ENCODE assay signal across 1 cellular context in the genomic region with DNA sequence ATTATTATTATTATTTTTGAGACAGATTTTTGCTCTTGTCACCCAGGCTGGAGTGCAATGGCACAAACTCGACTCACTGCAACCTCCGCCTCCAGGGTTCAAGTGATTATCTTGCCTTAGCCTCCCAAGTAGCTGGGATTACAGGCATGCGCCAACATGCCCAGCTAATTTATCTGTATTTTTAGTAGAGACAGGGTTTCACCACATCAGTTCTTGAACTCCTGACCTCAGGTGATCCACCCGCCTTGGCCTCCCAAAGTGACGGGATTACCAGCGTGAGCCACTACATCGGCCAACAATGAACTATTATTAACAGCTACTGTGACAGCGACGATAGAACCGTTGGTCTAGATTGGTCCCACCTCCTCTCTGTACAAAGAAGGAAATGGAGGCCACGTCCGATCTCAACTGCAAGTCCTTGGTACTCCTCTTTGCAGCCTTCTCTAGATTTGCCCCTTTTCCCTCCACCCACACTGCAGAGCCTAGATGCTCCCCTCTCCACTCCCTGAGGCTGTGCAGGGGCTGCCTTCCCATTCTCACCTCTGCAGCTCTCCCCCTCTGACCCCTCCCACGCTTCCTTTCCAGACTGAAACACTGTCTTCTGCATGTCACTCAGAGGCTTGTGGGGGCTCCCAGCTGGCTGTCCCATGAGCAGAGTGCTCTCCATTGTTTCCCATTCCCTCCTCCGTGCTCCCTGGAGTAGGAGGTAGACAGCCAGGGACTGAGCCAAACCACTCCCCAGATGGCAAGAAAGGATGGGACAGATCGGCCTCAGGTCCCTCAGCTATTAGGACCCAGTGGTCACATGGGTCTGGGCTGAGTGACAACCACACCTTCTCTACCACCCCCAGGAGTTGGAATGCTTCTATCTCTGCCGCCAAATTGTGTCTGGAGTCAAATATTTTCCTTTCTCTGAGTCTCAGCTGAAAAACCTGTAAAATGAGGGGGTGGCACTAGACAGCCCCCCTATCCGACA.
TF ChIP-seq lines count a peak whose summit lies in the region.

No MANE protein-coding gene starts in this region.

TF ChIP-seq in HCT116, 20 proteins besides CTCF, POLR2A, EP300 and RAD21 (continued from another document):
- TF ChIP-seq YY1 (IDR thresholded peaks at IDR 0.05; ENCODE audit: extremely low read depth, insufficient replicate concordance, low read depth, low read length) (no peak), ZFX (IDR thresholded peaks at IDR 0.05) (no peak), CBX3 (IDR thresholded peaks at IDR 0.05; ENCODE audit: low read depth) (no peak)
- TF ChIP-seq, protein P1, sequence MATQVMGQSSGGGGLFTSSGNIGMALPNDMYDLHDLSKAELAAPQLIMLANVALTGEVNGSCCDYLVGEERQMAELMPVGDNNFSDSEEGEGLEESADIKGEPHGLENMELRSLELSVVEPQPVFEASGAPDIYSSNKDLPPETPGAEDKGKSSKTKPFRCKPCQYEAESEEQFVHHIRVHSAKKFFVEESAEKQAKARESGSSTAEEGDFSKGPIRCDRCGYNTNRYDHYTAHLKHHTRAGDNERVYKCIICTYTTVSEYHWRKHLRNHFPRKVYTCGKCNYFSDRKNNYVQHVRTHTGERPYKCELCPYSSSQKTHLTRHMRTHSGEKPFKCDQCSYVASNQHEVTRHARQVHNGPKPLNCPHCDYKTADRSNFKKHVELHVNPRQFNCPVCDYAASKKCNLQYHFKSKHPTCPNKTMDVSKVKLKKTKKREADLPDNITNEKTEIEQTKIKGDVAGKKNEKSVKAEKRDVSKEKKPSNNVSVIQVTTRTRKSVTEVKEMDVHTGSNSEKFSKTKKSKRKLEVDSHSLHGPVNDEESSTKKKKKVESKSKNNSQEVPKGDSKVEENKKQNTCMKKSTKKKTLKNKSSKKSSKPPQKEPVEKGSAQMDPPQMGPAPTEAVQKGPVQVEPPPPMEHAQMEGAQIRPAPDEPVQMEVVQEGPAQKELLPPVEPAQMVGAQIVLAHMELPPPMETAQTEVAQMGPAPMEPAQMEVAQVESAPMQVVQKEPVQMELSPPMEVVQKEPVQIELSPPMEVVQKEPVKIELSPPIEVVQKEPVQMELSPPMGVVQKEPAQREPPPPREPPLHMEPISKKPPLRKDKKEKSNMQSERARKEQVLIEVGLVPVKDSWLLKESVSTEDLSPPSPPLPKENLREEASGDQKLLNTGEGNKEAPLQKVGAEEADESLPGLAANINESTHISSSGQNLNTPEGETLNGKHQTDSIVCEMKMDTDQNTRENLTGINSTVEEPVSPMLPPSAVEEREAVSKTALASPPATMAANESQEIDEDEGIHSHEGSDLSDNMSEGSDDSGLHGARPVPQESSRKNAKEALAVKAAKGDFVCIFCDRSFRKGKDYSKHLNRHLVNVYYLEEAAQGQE (IDR thresholded peaks at IDR 0.05; ENCODE audit: low read depth): no peak
- TF ChIP-seq, protein P2, sequence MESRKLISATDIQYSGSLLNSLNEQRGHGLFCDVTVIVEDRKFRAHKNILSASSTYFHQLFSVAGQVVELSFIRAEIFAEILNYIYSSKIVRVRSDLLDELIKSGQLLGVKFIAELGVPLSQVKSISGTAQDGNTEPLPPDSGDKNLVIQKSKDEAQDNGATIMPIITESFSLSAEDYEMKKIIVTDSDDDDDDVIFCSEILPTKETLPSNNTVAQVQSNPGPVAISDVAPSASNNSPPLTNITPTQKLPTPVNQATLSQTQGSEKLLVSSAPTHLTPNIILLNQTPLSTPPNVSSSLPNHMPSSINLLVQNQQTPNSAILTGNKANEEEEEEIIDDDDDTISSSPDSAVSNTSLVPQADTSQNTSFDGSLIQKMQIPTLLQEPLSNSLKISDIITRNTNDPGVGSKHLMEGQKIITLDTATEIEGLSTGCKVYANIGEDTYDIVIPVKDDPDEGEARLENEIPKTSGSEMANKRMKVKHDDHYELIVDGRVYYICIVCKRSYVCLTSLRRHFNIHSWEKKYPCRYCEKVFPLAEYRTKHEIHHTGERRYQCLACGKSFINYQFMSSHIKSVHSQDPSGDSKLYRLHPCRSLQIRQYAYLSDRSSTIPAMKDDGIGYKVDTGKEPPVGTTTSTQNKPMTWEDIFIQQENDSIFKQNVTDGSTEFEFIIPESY (IDR thresholded peaks at IDR 0.05; ENCODE audit: extremely low read depth, insufficient replicate concordance, low read length): no peak
- TF ChIP-seq, protein P3, sequence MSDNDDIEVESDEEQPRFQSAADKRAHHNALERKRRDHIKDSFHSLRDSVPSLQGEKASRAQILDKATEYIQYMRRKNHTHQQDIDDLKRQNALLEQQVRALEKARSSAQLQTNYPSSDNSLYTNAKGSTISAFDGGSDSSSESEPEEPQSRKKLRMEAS (IDR thresholded peaks at IDR 0.05): no peak
